In genomic region chr1:168734271-168734670, GRCh38 we compare ENCODE assay signal across 15 cellular contexts. TPM values are rescaled to one million over a fixed set of nuclear protein-coding genes. Genes with fewer than 3 reads are reported as not detected.
"Had no signal": no experiment of that assay in that cellular context is flagged by ENCODE, and none has a peak within 500 bp of the region (broad histone marks: within the 10 kb centered on the region; RNA-seq: fewer than 3 reads in every experiment).

No MANE protein-coding gene starts in this region.

- H3K27ac ChIP-seq: vagina had no signal

- H3K4me3 ChIP-seq: vagina had no signal

- H3K4me1 ChIP-seq: vagina had no signal

- H3K27me3 Mint-ChIP-seq: stimulated activated naive CD8-positive, alpha-beta T cell treated with anti-CD3 and anti-CD28 coated beads, Interleukin-15, amount 100 ng/mL, for 72 hours had no signal

- H3K9me3 ChIP-seq: vagina had no signal

- H3K4me3 Mint-ChIP-seq: activated CD4-positive, alpha-beta T cell treated with anti-CD3 and anti-CD28 coated beads, Interleukin-2, amount 10 ng/mL, durations not matched to agents 24 days and 14 days; activated naive CD4-positive, alpha-beta T cell treated with anti-CD3 and anti-CD28 coated beads for 36 hours; activated T-helper 17 cell treated with anti-CD3 and anti-CD28 coated beads, Interleukin-2, amount 50 U/mL, for 72 hours; effector memory CD8-positive, alpha-beta T cell; memory B cell; nephron progenitor cell; stimulated activated naive CD8-positive, alpha-beta T cell treated with anti-CD3 and anti-CD28 coated beads, Interleukin-15, amount 100 ng/mL, for 72 hours; T-helper 17 cell; WTC11 had no signal

- H3K36me3 ChIP-seq: vagina had no signal

- DNase-seq: activated CD4-positive, alpha-beta T cell treated with anti-CD3 and anti-CD28 coated beads, Interleukin-2, amount 10 ng/mL, durations not matched to agents 24 days and 14 days; activated naive CD4-positive, alpha-beta T cell treated with anti-CD3 and anti-CD28 coated beads for 36 hours; cortex of kidney; effector memory CD8-positive, alpha-beta T cell; left colon; nephron progenitor cell; stimulated activated CD4-positive, alpha-beta T cell treated with anti-CD3 and anti-CD28 coated beads, Interleukin-4, amount 100 ng/mL, for 4 hours; stimulated activated naive CD8-positive, alpha-beta T cell treated with anti-CD3 and anti-CD28 coated beads, Interleukin-15, amount 100 ng/mL, for 72 hours; T-helper 17 cell had no signal

- H3K9me3 Mint-ChIP-seq: activated CD4-positive, alpha-beta T cell treated with anti-CD3 and anti-CD28 coated beads, Interleukin-2, amount 10 ng/mL, durations not matched to agents 24 days and 14 days; activated naive CD4-positive, alpha-beta T cell treated with anti-CD3 and anti-CD28 coated beads for 36 hours; activated T-helper 17 cell treated with anti-CD3 and anti-CD28 coated beads, Interleukin-2, amount 50 U/mL, for 72 hours; effector memory CD8-positive, alpha-beta T cell; memory B cell; nephron progenitor cell; stimulated activated naive CD8-positive, alpha-beta T cell treated with anti-CD3 and anti-CD28 coated beads, Interleukin-15, amount 100 ng/mL, for 72 hours; WTC11 had no signal

- H3K36me3 Mint-ChIP-seq: memory B cell, WTC11 had no signal

- H3K4me1 Mint-ChIP-seq: activated CD4-positive, alpha-beta T cell treated with anti-CD3 and anti-CD28 coated beads, Interleukin-2, amount 10 ng/mL, durations not matched to agents 24 days and 14 days; activated T-helper 17 cell treated with anti-CD3 and anti-CD28 coated beads, Interleukin-2, amount 50 U/mL, for 72 hours; memory B cell; nephron progenitor cell; stimulated activated naive CD8-positive, alpha-beta T cell treated with anti-CD3 and anti-CD28 coated beads, Interleukin-15, amount 100 ng/mL, for 72 hours; T-helper 17 cell; WTC11 had no signal

- ATAC-seq: activated T-helper 17 cell treated with anti-CD3 and anti-CD28 coated beads, Interleukin-2, amount 50 U/mL, for 72 hours; effector memory CD8-positive, alpha-beta T cell; stimulated activated naive CD8-positive, alpha-beta T cell treated with anti-CD3 and anti-CD28 coated beads, Interleukin-15, amount 100 ng/mL, for 72 hours; T-helper 17 cell; WTC11 had no signal

- H3K27ac Mint-ChIP-seq: activated CD4-positive, alpha-beta T cell treated with anti-CD3 and anti-CD28 coated beads, Interleukin-2, amount 10 ng/mL, durations not matched to agents 24 days and 14 days; activated naive CD4-positive, alpha-beta T cell treated with anti-CD3 and anti-CD28 coated beads for 36 hours; activated T-helper 17 cell treated with anti-CD3 and anti-CD28 coated beads, Interleukin-2, amount 50 U/mL, for 72 hours; effector memory CD8-positive, alpha-beta T cell; memory B cell; nephron progenitor cell; stimulated activated naive CD8-positive, alpha-beta T cell treated with anti-CD3 and anti-CD28 coated beads, Interleukin-15, amount 100 ng/mL, for 72 hours; T-helper 17 cell; WTC11 had no signal

- H3K27me3 ChIP-seq: vagina had no signal

RNA-seq across cellular contexts. Expression of gene DPT, which starts 5.3 kb away (rescaled TPM):
- total RNA-seq: activated CD4-positive, alpha-beta T cell treated with anti-CD3 and anti-CD28 coated beads, Interleukin-2, amount 10 ng/mL, durations not matched to agents 24 days and 14 days; activated naive CD4-positive, alpha-beta T cell treated with anti-CD3 and anti-CD28 coated beads for 36 hours; activated T-helper 17 cell treated with anti-CD3 and anti-CD28 coated beads, Interleukin-2, amount 50 U/mL, for 72 hours; astrocyte; epithelial cell of proximal tubule; T-helper 17 cell; WTC11 had no signal
